Comparison of ENCODE assay signal across 9 cellular contexts in the genomic region with DNA sequence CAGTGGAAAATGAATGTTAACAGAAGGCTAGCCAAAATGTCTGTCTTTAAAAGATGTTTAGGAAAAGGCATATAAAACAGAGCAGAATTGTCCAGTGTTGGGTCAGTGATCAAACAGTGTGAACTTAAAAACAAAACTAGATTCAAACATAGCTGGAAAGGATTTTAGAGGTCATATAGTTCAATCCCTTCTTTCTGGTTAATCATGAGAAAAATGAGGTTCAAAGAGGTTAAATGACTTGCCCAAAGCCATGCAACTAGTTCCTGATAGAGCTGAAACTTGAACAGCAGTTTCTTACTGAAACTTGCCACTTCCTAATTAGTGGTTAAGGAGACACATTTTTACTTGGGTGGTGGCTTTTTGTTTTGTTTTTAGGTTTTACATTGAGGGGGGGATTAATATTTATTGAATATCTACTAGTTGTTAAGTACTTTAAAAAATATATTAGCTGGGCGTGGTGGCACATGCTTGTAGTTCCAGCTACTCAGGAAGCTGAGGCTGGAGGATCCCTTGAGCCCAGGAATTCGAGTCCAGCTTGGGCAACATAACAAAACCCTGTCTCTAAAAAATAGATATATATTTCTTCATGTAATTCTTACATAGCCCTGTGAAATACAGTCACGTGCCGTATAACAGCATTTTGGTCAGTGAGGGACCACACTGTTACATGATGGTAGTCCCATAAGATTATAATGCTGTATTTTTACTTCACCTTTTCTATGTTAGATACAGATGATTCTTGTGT. TPM values are rescaled to one million over a fixed set of nuclear protein-coding genes. Genes with fewer than 3 reads are reported as not detected.
A peak's percentile ranks its signal among the peaks of the same experiment; 100 is the strongest.
DNase-seq lines count a peak whose midpoint lies in the region; ATAC-seq and TF ChIP-seq lines count a peak whose summit lies in the region.
"Had no signal": no experiment of that assay in that cellular context is flagged by ENCODE, and none has a peak within 500 bp of the region (broad histone marks: within the 10 kb centered on the region; RNA-seq: fewer than 3 reads in every experiment).

No MANE protein-coding gene starts in this region.

- H3K4me1 ChIP-seq in subcutaneous abdominal adipose tissue (ENCODE audit: control insufficient read depth in 5 of 5, insufficient read depth in 5 of 5, low read length in 5 of 5) (peaks cover 8 to 49% (median 42%) of the 10 kb centered on the region in 5 donors), gastroesophageal sphincter (peaks cover 8 to 52% (median 27%) of the 10 kb centered on the region in 3 donors), tibial artery (peaks cover 0 to 46% (median 32%) of the 10 kb centered on the region in 4 donors)

- peaks cover 8% of the 10 kb centered on the region for H3K27me3 Mint-ChIP-seq in activated CD8-positive, alpha-beta T cell treated with anti-CD3 and anti-CD28 coated beads, Interleukin-2, amount 10 ng/mL, durations not matched to agents 7 days and 5 days (ENCODE audit: low read depth)
- no peaks in the 10 kb centered on the region for H3K27me3 Mint-ChIP-seq in activated CD8-positive, alpha-beta T cell treated with anti-CD3 and anti-CD28 coated beads for 36 hours

- no peak overlapping the region for H3K9ac ChIP-seq in subcutaneous abdominal adipose tissue (ENCODE audit: low read length in 5 of 5)

- peaks cover 20% of the 10 kb centered on the region for H3K36me3 Mint-ChIP-seq in activated CD8-positive, alpha-beta T cell treated with anti-CD3 and anti-CD28 coated beads, Interleukin-2, amount 10 ng/mL, durations not matched to agents 7 days and 5 days (ENCODE audit: low read depth)
- H3K36me3 Mint-ChIP-seq in activated CD8-positive, alpha-beta T cell treated with anti-CD3 and anti-CD28 coated beads for 36 hours (ENCODE audit: low read depth), result peaks cover 15% of the 10 kb centered on the region

- TF ChIP-seq CTCF in activated CD8-positive, alpha-beta T cell treated with anti-CD3 and anti-CD28 coated beads for 36 hours (IDR thresholded peaks at IDR 0.05), result no peak
- no peak for TF ChIP-seq CTCF in epithelial cell of esophagus (IDR thresholded peaks at IDR 0.05; ENCODE audit: insufficient read depth, low read depth, low read length, missing control alignments)
- no peak for TF ChIP-seq CTCF in gastroesophageal sphincter (IDR thresholded peaks at IDR 0.05)
- no peak for TF ChIP-seq CTCF in tibial artery (IDR thresholded peaks at IDR 0.05)

- CTCF ChIA-PET in activated CD8-positive, alpha-beta T cell treated with anti-CD3 and anti-CD28 coated beads, Interleukin-2, amount 10 ng/mL, durations not matched to agents 7 days and 5 days (lab: Charles Lee), result interaction anchor here (1.0 to 4.0 kb wide), 13 partner anchors 10 to 84 kb away, joined by 3 to 62 read pairs (median 8); a partner anchor contains a TSS
- CTCF ChIA-PET in activated CD8-positive, alpha-beta T cell treated with anti-CD3 and anti-CD28 coated beads for 36 hours (lab: Charles Lee), result interaction anchor here (0.8 to 3.1 kb wide), 14 partner anchors 9 to 249 kb away, joined by 3 to 23 read pairs (median 6); a partner anchor contains a TSS

- peak overlapping the region; percentile 80 for H3K27ac Mint-ChIP-seq in activated CD8-positive, alpha-beta T cell treated with anti-CD3 and anti-CD28 coated beads, Interleukin-2, amount 10 ng/mL, durations not matched to agents 7 days and 5 days
- no peak overlapping the region for H3K27ac Mint-ChIP-seq in activated CD8-positive, alpha-beta T cell treated with anti-CD3 and anti-CD28 coated beads for 36 hours

- H3K27me3 ChIP-seq in subcutaneous abdominal adipose tissue (ENCODE audit: control insufficient read depth in 5 of 5, insufficient read depth in 4 of 5, low read length in 5 of 5) (no peaks in the 10 kb centered on the region), gastroesophageal sphincter (no peaks in the 10 kb centered on the region), tibial artery (no peaks in the 10 kb centered on the region)

- H3K4me1 Mint-ChIP-seq in activated CD8-positive, alpha-beta T cell treated with anti-CD3 and anti-CD28 coated beads, Interleukin-2, amount 10 ng/mL, durations not matched to agents 7 days and 5 days (ENCODE audit: low read depth), result peaks cover 70% of the 10 kb centered on the region
- H3K4me1 Mint-ChIP-seq in activated CD8-positive, alpha-beta T cell treated with anti-CD3 and anti-CD28 coated beads for 36 hours (ENCODE audit: low read depth), result peaks cover 68% of the 10 kb centered on the region

- H3K36me3 ChIP-seq in subcutaneous abdominal adipose tissue (ENCODE audit: control insufficient read depth in 5 of 5, insufficient read depth in 5 of 5, low read length in 5 of 5) (peaks cover 0 to 19% (median 18%) of the 10 kb centered on the region in 5 donors), gastroesophageal sphincter (peaks cover 0 to 18% of the 10 kb centered on the region in 2 donors), tibial artery (peaks cover 17% of the 10 kb centered on the region in 3 donors)

- H3K27ac ChIP-seq in subcutaneous abdominal adipose tissue (ENCODE audit: low read depth, low read length) (peak overlapping the region; percentile 60), gastroesophageal sphincter (peak overlapping the region in 1 of 4 donors; percentile 38), tibial artery (no peak overlapping the region)

- DNase-seq in activated CD8-positive, alpha-beta T cell treated with anti-CD3 and anti-CD28 coated beads, Interleukin-2, amount 10 ng/mL, durations not matched to agents 7 days and 5 days, result no peak
- DNase-seq in activated CD8-positive, alpha-beta T cell treated with anti-CD3 and anti-CD28 coated beads for 36 hours, result no peak
- peak; percentile 23 for DNase-seq in NAMALWA (ENCODE audit: low spot score)
- DNase-seq in epithelial cell of esophagus (ENCODE audit: low read depth), result peak; percentile 12
- DNase-seq in tibial artery, result no peak

- no peaks in the 10 kb centered on the region for H3K9me3 ChIP-seq in subcutaneous abdominal adipose tissue (ENCODE audit: control insufficient read depth in 5 of 5, low read length in 5 of 5)
- no peaks in the 10 kb centered on the region for H3K9me3 ChIP-seq in gastroesophageal sphincter
- no peaks in the 10 kb centered on the region for H3K9me3 ChIP-seq in tibial artery

- H3K9me3 Mint-ChIP-seq in activated CD8-positive, alpha-beta T cell treated with anti-CD3 and anti-CD28 coated beads, Interleukin-2, amount 10 ng/mL, durations not matched to agents 7 days and 5 days (ENCODE audit: insufficient read depth), result no peaks in the 10 kb centered on the region
- H3K9me3 Mint-ChIP-seq in activated CD8-positive, alpha-beta T cell treated with anti-CD3 and anti-CD28 coated beads for 36 hours, result no peaks in the 10 kb centered on the region
- H3K9me3 Mint-ChIP-seq: brain had no signal

- no peak for TF ChIP-seq POLR2A in gastroesophageal sphincter (IDR thresholded peaks at IDR 0.05)

- no peak overlapping the region for H3K4me3 ChIP-seq in epithelial cell of esophagus (ENCODE audit: low read length)
- no peak overlapping the region for H3K4me3 ChIP-seq in subcutaneous abdominal adipose tissue (ENCODE audit: low read depth in 1 of 5, low read length in 5 of 5)
- H3K4me3 ChIP-seq in gastroesophageal sphincter, result no peak overlapping the region
- H3K4me3 ChIP-seq in tibial artery, result no peak overlapping the region

- intact Hi-C loops in activated CD8-positive, alpha-beta T cell treated with anti-CD3 and anti-CD28 coated beads for 36 hours (cut with micrococcal nuclease), result loop anchor here (1.0 kb wide), 1 partner anchor 21 kb away; a partner anchor contains a TSS
- intact Hi-C loops in tibial artery (cut with DNase I; ENCODE audit: low total_unique reads), result no loop called here

- 61 to 73% methylated on average over 4 of the region's 4 CpGs for WGBS in gastroesophageal sphincter (ENCODE audit: low coverage in 1 of 2), 2 donors

- no peak for ATAC-seq in activated CD8-positive, alpha-beta T cell treated with anti-CD3 and anti-CD28 coated beads, Interleukin-2, amount 10 ng/mL, durations not matched to agents 7 days and 5 days
- ATAC-seq in activated CD8-positive, alpha-beta T cell treated with anti-CD3 and anti-CD28 coated beads for 36 hours, result no peak
- no peak for ATAC-seq in gastroesophageal sphincter
- no peak for ATAC-seq in HG03442 (IDR thresholded peaks at IDR 0.05; ENCODE audit: unreplicated experiment)

- H3K4me3 Mint-ChIP-seq in activated CD8-positive, alpha-beta T cell treated with anti-CD3 and anti-CD28 coated beads, Interleukin-2, amount 10 ng/mL, durations not matched to agents 7 days and 5 days, result peak overlapping the region; percentile 62
- no peak overlapping the region for H3K4me3 Mint-ChIP-seq in activated CD8-positive, alpha-beta T cell treated with anti-CD3 and anti-CD28 coated beads for 36 hours

- POLR2A ChIA-PET in activated CD8-positive, alpha-beta T cell treated with anti-CD3 and anti-CD28 coated beads, Interleukin-2, amount 10 ng/mL, durations not matched to agents 7 days and 5 days (lab: Charles Lee), result no interaction called here
- POLR2A ChIA-PET in activated CD8-positive, alpha-beta T cell treated with anti-CD3 and anti-CD28 coated beads for 36 hours (lab: Charles Lee), result interaction anchor here (0.8 to 2.2 kb wide), 6 partner anchors 13 to 148 kb away, joined by 3 to 6 read pairs (median 4); no protein-coding TSS in a partner anchor

- TF ChIP-seq EP300 in gastroesophageal sphincter (IDR thresholded peaks at IDR 0.05), result no peak

RNA-seq across cellular contexts. Expression of a gene that starts 20.4 kb away (rescaled TPM):
- 1 to 10 TPM; 7.8 to 8.8 TPM for total RNA-seq in activated CD8-positive, alpha-beta T cell treated with anti-CD3 and anti-CD28 coated beads, Interleukin-2, amount 10 ng/mL, durations not matched to agents 7 days and 5 days
- 1 to 10 TPM; 7.5 to 8.6 TPM for total RNA-seq in activated CD8-positive, alpha-beta T cell treated with anti-CD3 and anti-CD28 coated beads for 36 hours
- total RNA-seq in gastroesophageal sphincter, result 10 to 100 TPM in 2 of 4 donors, 1 to 10 TPM in 2; 6.5 to 17.9 (median 10.5) TPM

RNA-seq across cellular contexts. Expression of a gene that starts 34.9 kb away (rescaled TPM):
- 10 to 100 TPM; 11.0 to 12.5 TPM for total RNA-seq in activated CD8-positive, alpha-beta T cell treated with anti-CD3 and anti-CD28 coated beads, Interleukin-2, amount 10 ng/mL, durations not matched to agents 7 days and 5 days
- 10 to 100 TPM; 26.0 to 26.4 TPM for total RNA-seq in activated CD8-positive, alpha-beta T cell treated with anti-CD3 and anti-CD28 coated beads for 36 hours
- 10 to 100 TPM; 11.8 to 18.0 (median 16.1) TPM for total RNA-seq in gastroesophageal sphincter

Comparison
In these comparisons a context has a peak if more than half of its experiments do, and no peak if none do; other contexts are left out.
1. DNase-seq: peak in NAMALWA (single experiment) and epithelial cell of esophagus (single experiment); none in activated CD8-positive, alpha-beta T cell treated with anti-CD3 and anti-CD28 coated beads, Interleukin-2, amount 10 ng/mL, durations not matched to agents 7 days and 5 days (single experiment), activated CD8-positive, alpha-beta T cell treated with anti-CD3 and anti-CD28 coated beads for 36 hours (single experiment) and tibial artery (0 of 2).